Comparison of ENCODE assay signal across 1 cellular context in genomic region chr5:81554647-81555046, GRCh38.
TF ChIP-seq lines count a peak whose summit lies in the region.

No MANE protein-coding gene starts in this region.

TF ChIP-seq in SK-N-SH treated with all-trans-retinoic acid at 6 μM for 48 hours, 23 proteins besides CTCF, POLR2A, EP300 and RAD21 (continued from another document):
- TF ChIP-seq POU6F1 (CRISPR knock-in tag; IDR thresholded peaks at IDR 0.05; ENCODE audit: borderline replicate concordance, low read depth) (no peak; the same call in 1 of the 2 replicates), PATZ1 (CRISPR knock-in tag; IDR thresholded peaks at IDR 0.05; ENCODE audit: borderline replicate concordance) (no peak), ZNF70 (CRISPR knock-in tag; IDR thresholded peaks at IDR 0.05) (peak; percentile 40; the same call in 1 of the 2 replicates), SNAI2 (CRISPR knock-in tag; IDR thresholded peaks at IDR 0.05) (no peak), OSR1 (CRISPR knock-in tag; IDR thresholded peaks at IDR 0.05) (no peak), TCF4 (CRISPR knock-in tag; IDR thresholded peaks at IDR 0.05; ENCODE audit: borderline replicate concordance) (peak; percentile 98)
